In genomic region chr18:79001001-79001400, GRCh38 we compare ENCODE assay signal across 23 cellular contexts. TPM values are rescaled to one million over a fixed set of nuclear protein-coding genes. Genes with fewer than 3 reads are reported as not detected.
DNase-seq lines count a peak whose midpoint lies in the region; ATAC-seq and TF ChIP-seq lines count a peak whose summit lies in the region.
"Had no signal": no experiment of that assay in that cellular context is flagged by ENCODE, and none has a peak within 500 bp of the region (broad histone marks: within the 10 kb centered on the region; RNA-seq: fewer than 3 reads in every experiment).

No MANE protein-coding gene starts in this region.

- H2BK120ac ChIP-seq in trophoblast cell (ENCODE audit: insufficient read depth, low read length, poor library complexity): no peak overlapping the region

- no peak overlapping the region for H3K23ac ChIP-seq in trophoblast cell (ENCODE audit: low read length)

- H3K4me1 ChIP-seq in trophoblast cell (ENCODE audit: control insufficient read depth in 1 of 2, insufficient read depth in 2 of 2, low read length in 2 of 2) (no peaks in the 10 kb centered on the region), mucosa of descending colon (ENCODE audit: low read depth) (no peaks in the 10 kb centered on the region)

- CTCF ChIA-PET in Calu3 (lab: Charles Lee): no interaction called here

- no peak overlapping the region for H3K4me3 Mint-ChIP-seq in Calu3 (ENCODE audit: low read depth, unreplicated experiment)
- H3K4me3 Mint-ChIP-seq: HFFc6 had no signal

- no peak overlapping the region for H4K8ac ChIP-seq in trophoblast cell (ENCODE audit: low read depth, low read length)

- no peaks in the 10 kb centered on the region for H3K79me2 ChIP-seq in trophoblast cell (ENCODE audit: control insufficient read depth, insufficient read depth, low read length, poor library complexity)

- H3K14ac ChIP-seq in trophoblast cell (ENCODE audit: low read length): no peak overlapping the region

- no peaks in the 10 kb centered on the region for H3K27me3 Mint-ChIP-seq in Calu3 (ENCODE audit: unreplicated experiment)

- H3K4me1 Mint-ChIP-seq in Calu3 (ENCODE audit: low read depth, unreplicated experiment): no peaks in the 10 kb centered on the region

- H3K9me3 ChIP-seq in trophoblast cell (ENCODE audit: insufficient read depth, low read depth, low read length) (peaks cover under 1% of the 10 kb centered on the region), mucosa of descending colon (no peaks in the 10 kb centered on the region)
- H3K9me3 ChIP-seq: MG63 had no signal

- H3K27ac Mint-ChIP-seq in Calu3 (ENCODE audit: unreplicated experiment): no peak overlapping the region
- H3K27ac Mint-ChIP-seq: HFFc6 had no signal

- no peak overlapping the region for H4K12ac ChIP-seq in trophoblast cell (ENCODE audit: low read depth, low read length)

- no peaks in the 10 kb centered on the region for H3K27me3 ChIP-seq in trophoblast cell (ENCODE audit: insufficient read depth, low read length)

- H3K4me3 ChIP-seq in trophoblast cell (ENCODE audit: low read depth, low read length) (no peak overlapping the region), mucosa of descending colon (no peak overlapping the region)
- H3K4me3 ChIP-seq: GM12878, MG63 had no signal

- H3K4me2 ChIP-seq in trophoblast cell (ENCODE audit: low read length): no peak overlapping the region

- intact Hi-C loops in Calu3 (cut with micrococcal nuclease; ENCODE audit: unreplicated experiment): no loop called here
- intact Hi-C loops in mucosa of descending colon (cut with DNase I, micrococcal nuclease): no loop called here

- H2AK5ac ChIP-seq in trophoblast cell (ENCODE audit: low read length): no peak overlapping the region

- H3K27ac ChIP-seq in VCaP (peak overlapping the region; percentile 93), trophoblast cell (ENCODE audit: low read depth, low read length) (no peak overlapping the region)

- ATAC-seq in mucosa of descending colon: no peak
- ATAC-seq: GM12878, Panc1, SK-N-SH treated with all-trans-retinoic acid at 6 μM for 48 hours had no signal

- no peak overlapping the region for H3K18ac ChIP-seq in trophoblast cell (ENCODE audit: low read length)

- DNase-seq in NCI-H146 (lab: John Stamatoyannopoulos, UW) (peak; percentile 47), NCI-H146 treated with DMSO at 0.1 percent for 48 hours (lab: John Stamatoyannopoulos, UW; ENCODE audit: unreplicated experiment) (no peak), NCI-H1092 treated with DMSO at 0.1 percent for 48 hours (lab: John Stamatoyannopoulos, UW) (peak; percentile 93), trophoblast cell (no peak), Calu3 (no peak), mucosa of descending colon (no peak), NCI-H526 (lab: John Stamatoyannopoulos, UW) (no peak)
- DNase-seq: 8988T, AML-193, C1 segment of cervical spinal cord, DND-41, H7, HFFc6, MG63, NCI-H1694, NCI-H2081 treated with DMSO at 0.1 percent for 48 hours, NCI-H226, NCI-H526 treated with DMSO at 0.1 percent for 48 hours had no signal

- no peak overlapping the region for H4K91ac ChIP-seq in trophoblast cell (ENCODE audit: low read depth, low read length)

- no peaks in the 10 kb centered on the region for H3K9me3 Mint-ChIP-seq in Calu3 (ENCODE audit: low read depth, unreplicated experiment)
- H3K9me3 Mint-ChIP-seq: HFFc6 had no signal

- BruUV-seq in Calu3 (replicated peaks; lab: Mats Ljungman, UMichigan): no TSS peak

- H2AFZ ChIP-seq in trophoblast cell (ENCODE audit: insufficient read depth, low read length, poor library complexity): no peak overlapping the region

- WGBS in trophoblast cell (ENCODE audit: extremely low coverage, insufficient coverage, insufficient read length): no CpG with 5 or more reads among the region's 13 CpGs

- H3K79me1 ChIP-seq in trophoblast cell (ENCODE audit: low read length): no peaks in the 10 kb centered on the region

- H2BK5ac ChIP-seq in trophoblast cell (ENCODE audit: low read depth, low read length, poor library complexity): no peak overlapping the region

- no peak overlapping the region for H3K9ac ChIP-seq in trophoblast cell (ENCODE audit: low read length)

- no peak overlapping the region for H3K4ac ChIP-seq in trophoblast cell (ENCODE audit: low read depth, low read length)

- peaks cover 5% of the 10 kb centered on the region for H3K36me3 Mint-ChIP-seq in Calu3 (ENCODE audit: insufficient read depth, unreplicated experiment)

- TF ChIP-seq CTCF in VCaP (conservative IDR thresholded peaks at IDR 0.05): no peak
- TF ChIP-seq CTCF in Calu3 (IDR thresholded peaks at IDR 0.05; ENCODE audit: unreplicated experiment): no peak
- TF ChIP-seq CTCF in mucosa of descending colon (IDR thresholded peaks at IDR 0.05): no peak

- peaks cover 2 to 4% of the 10 kb centered on the region in 2 experiments for H3K36me3 ChIP-seq in trophoblast cell (ENCODE audit: control insufficient read depth in 1 of 2, insufficient read depth in 2 of 2, low read length in 2 of 2)
- no peaks in the 10 kb centered on the region for H3K36me3 ChIP-seq in mucosa of descending colon (ENCODE audit: low read depth)
- H3K36me3 ChIP-seq: MG63 had no signal

- peak overlapping the region; percentile 53 for H2BK12ac ChIP-seq in trophoblast cell (ENCODE audit: low read length)

RNA-seq across cellular contexts. Expression of gene SALL3, which starts 21.4 kb away (rescaled TPM):
- 1.4 and 1.6 TPM in 2 replicates for polyA plus RNA-seq in trophoblast cell (2013)
- total RNA-seq in Calu3 (2022): not detected in 2 replicates
- not detected for total RNA-seq in mucosa of descending colon
- total RNA-seq: HFFc6, LHCN-M2 had no signal

Comparison
In these comparisons a context has a peak if more than half of its experiments do, and no peak if none do; other contexts are left out.
1. DNase-seq: peak in NCI-H146 (single experiment) and NCI-H1092 treated with DMSO at 0.1 percent for 48 hours (single experiment); none in NCI-H146 treated with DMSO at 0.1 percent for 48 hours (single experiment), trophoblast cell (0 of 2), Calu3 (single experiment), mucosa of descending colon (0 of 3) and NCI-H526 (0 of 2).